9 cellular contexts compared by ENCODE assay signal in genomic region chr18:11040823-11041712, GRCh38.
DNase-seq lines count a peak whose midpoint lies in the region; ATAC-seq, FAIRE-seq and TF ChIP-seq lines count a peak whose summit lies in the region.
"Had no signal": no experiment of that assay in that cellular context is flagged by ENCODE, and none has a peak within 500 bp of the region (broad histone marks: within the 10 kb centered on the region; RNA-seq: fewer than 3 reads in every experiment).

No MANE protein-coding gene starts in this region.

- H3K9me3 ChIP-seq in breast epithelium, result peaks cover 0 to 6% of the 10 kb centered on the region in 2 donors
- no peaks in the 10 kb centered on the region for H3K9me3 ChIP-seq in kidney (ENCODE audit: control insufficient read depth in 1 of 2, low read length in 2 of 2)
- no peaks in the 10 kb centered on the region for H3K9me3 ChIP-seq in thyroid gland

- ATAC-seq in GM18517 (IDR thresholded peaks at IDR 0.05; ENCODE audit: unreplicated experiment) (no peak), HG03571 (IDR thresholded peaks at IDR 0.05; ENCODE audit: unreplicated experiment) (no peak)
- ATAC-seq: naive thymus-derived CD4-positive, alpha-beta T cell had no signal

- H3K36me3 ChIP-seq in breast epithelium, result no peaks in the 10 kb centered on the region
- no peaks in the 10 kb centered on the region for H3K36me3 ChIP-seq in kidney (ENCODE audit: control insufficient read depth in 1 of 2, insufficient read depth in 2 of 2, low read length in 2 of 2)
- no peaks in the 10 kb centered on the region for H3K36me3 ChIP-seq in thyroid gland

- FAIRE-seq in kidney (lab: Jason Lieb, UNC), result peak; percentile 94

- H3K27ac ChIP-seq in breast epithelium (no peak overlapping the region), kidney (ENCODE audit: low read depth in 2 of 2, low read length in 2 of 2) (no peak overlapping the region), thyroid gland (no peak overlapping the region)

- intact Hi-C loops in breast epithelium (cut with DNase I; ENCODE audit: low total_unique reads), result no loop called here
- intact Hi-C loops in kidney (cut with DNase I), result loop anchor here (10.0 kb wide), 1 partner anchor 186 kb away; no protein-coding TSS in a partner anchor
- intact Hi-C loops in thyroid gland (cut with DNase I), result loop anchor here (5.0 kb wide), 1 partner anchor 189 kb away; no protein-coding TSS in a partner anchor

- H3K4me3 ChIP-seq in breast epithelium (no peak overlapping the region), kidney (ENCODE audit: low read length in 2 of 2) (no peak overlapping the region), thyroid gland (replicated peaks in 1 of 3) (no peak overlapping the region)

- peak; percentile 9 for DNase-seq in CMK (ENCODE audit: low read depth)
- DNase-seq in GM20000 (ENCODE audit: low spot score), result peak; percentile 57
- DNase-seq in NCI-H460 (ENCODE audit: extremely low read depth, low read depth), result peak; percentile 34
- no peak for DNase-seq in breast epithelium (ENCODE audit: low spot score in 2 of 2)
- DNase-seq in kidney, result no peak
- peak; percentile 58 for DNase-seq in thyroid gland

- no peak overlapping the region for H3K9ac ChIP-seq in kidney (ENCODE audit: low read length in 2 of 2)

- TF ChIP-seq CTCF in GM20000 (IDR thresholded peaks at IDR 0.05; ENCODE audit: extremely low read depth, missing control alignments) (peak; percentile 45), breast epithelium (IDR thresholded peaks at IDR 0.05) (peak; percentile 39 to 58 (median 40)), kidney (IDR thresholded peaks at IDR 0.05; ENCODE audit: borderline replicate concordance, extremely low read depth, insufficient read depth) (peak; percentile 67), thyroid gland (IDR thresholded peaks at IDR 0.05) (peak; percentile 53 to 88 (median 72))

- H3K4me1 ChIP-seq in breast epithelium (no peaks in the 10 kb centered on the region), kidney (ENCODE audit: control insufficient read depth in 1 of 2, insufficient read depth in 1 of 2, low read depth in 1 of 2, low read length in 2 of 2) (no peaks in the 10 kb centered on the region), thyroid gland (peaks cover 0 to 3% of the 10 kb centered on the region in 2 donors)

- WGBS in thyroid gland, 2 donors, result 37 to 41% methylated on average over 7 of the region's 7 CpGs

- TF ChIP-seq POLR2A in breast epithelium (IDR thresholded peaks at IDR 0.05), result no peak
- no peak for TF ChIP-seq POLR2A in thyroid gland (IDR thresholded peaks at IDR 0.05)

- H3K27me3 ChIP-seq in breast epithelium (no peaks in the 10 kb centered on the region), thyroid gland (no peaks in the 10 kb centered on the region)

Comparison
In these comparisons a context has a peak if more than half of its experiments do, and no peak if none do; other contexts are left out.
1. DNase-seq: peak in CMK (single experiment), GM20000 (single experiment), NCI-H460 (single experiment) and thyroid gland (2 of 2); none in breast epithelium (0 of 2) and kidney (single experiment).
2. Peak in every context shown above with its lines, with median percentiles within 50 percentile points of each other: CTCF ChIP-seq.